ENCODE assay signal across 1 cellular context in genomic region chr4:103150677-103151076, GRCh38.
TF ChIP-seq lines count a peak whose summit lies in the region.

No MANE protein-coding gene starts in this region.

TF ChIP-seq in IMR-90, 13 proteins besides CTCF, POLR2A, EP300 and RAD21 (continued from another document):
- no peak for TF ChIP-seq USF2 (IDR thresholded peaks at IDR 0.05; ENCODE audit: low read depth, low read length)
- no peak for TF ChIP-seq BHLHE40 (IDR thresholded peaks at IDR 0.05; ENCODE audit: low read depth, low read length)
